11 cellular contexts compared by ENCODE assay signal in the genomic region with DNA sequence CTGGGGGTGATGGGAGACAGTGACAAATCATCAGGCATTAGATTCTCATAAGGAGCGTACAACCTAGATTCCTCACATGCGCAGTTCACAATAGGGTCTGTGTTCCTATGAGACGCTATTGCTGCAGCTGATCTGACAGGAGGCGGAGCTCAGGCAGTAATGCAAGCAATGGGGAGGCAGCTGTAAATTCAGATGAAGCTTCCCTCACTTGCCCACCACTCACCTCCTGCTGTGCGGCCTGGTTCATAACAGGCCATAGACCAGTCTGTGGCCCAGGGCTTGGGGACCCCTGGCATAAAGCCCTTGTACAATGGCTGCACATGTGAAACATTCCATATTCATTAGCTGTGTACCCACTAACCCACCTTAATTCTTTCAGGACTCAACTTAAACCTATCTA. TPM values are rescaled to one million over a fixed set of nuclear protein-coding genes. Genes with fewer than 3 reads are reported as not detected.
A peak's percentile ranks its signal among the peaks of the same experiment; 100 is the strongest.
DNase-seq lines count a peak whose midpoint lies in the region; ATAC-seq, FAIRE-seq and TF ChIP-seq lines count a peak whose summit lies in the region.
"Had no signal": no experiment of that assay in that cellular context is flagged by ENCODE, and none has a peak within 500 bp of the region (broad histone marks: within the 10 kb centered on the region; RNA-seq: fewer than 3 reads in every experiment).

No MANE protein-coding gene starts in this region.

- H3K27ac ChIP-seq in GM23338 (ENCODE audit: low read depth) = no peak overlapping the region
- H3K27ac ChIP-seq in coronary artery = peak overlapping the region in 1 of 2 donors; percentile 44
- H3K27ac ChIP-seq in osteoblast (ENCODE audit: low read depth, low read length) = no peak overlapping the region
- no peak overlapping the region for H3K27ac ChIP-seq in small intestine (ENCODE audit: low read depth in 1 of 2, low read length in 1 of 2)

- H3K79me2 ChIP-seq in GM23338 (replicated peaks; ENCODE audit: insufficient read depth) (no peaks in the 10 kb centered on the region), osteoblast (ENCODE audit: insufficient read depth, low read length) (no peaks in the 10 kb centered on the region)

- ATAC-seq in GM23338 = no peak
- ATAC-seq in HG02571 (IDR thresholded peaks at IDR 0.05; ENCODE audit: unreplicated experiment) = no peak

- WGBS in small intestine, 3 donors = 68 to 82% (median 78%) methylated on average over 5 of the region's 5 CpGs

- no peaks in the 10 kb centered on the region for H3K9me2 ChIP-seq in GM23338 (ENCODE audit: insufficient read depth)

- H3K27me3 Mint-ChIP-seq in GM23338 (ENCODE audit: insufficient read depth, low read depth, poor library complexity) = peaks cover 6% of the 10 kb centered on the region
- H3K27me3 Mint-ChIP-seq: stimulated activated naive CD8-positive, alpha-beta T cell treated with anti-CD3 and anti-CD28 coated beads, Interleukin-15, Interleukin-2, amounts not matched to agents 100 ng/mL and 50 ng/mL, for 24 hours had no signal

- peaks cover 15% of the 10 kb centered on the region for H3K4me1 Mint-ChIP-seq in GM23338

- H3K4me1 ChIP-seq in GM23338 (ENCODE audit: insufficient read depth) (peaks cover 18% of the 10 kb centered on the region; the same call in 1 of the 2 replicates), osteoblast (ENCODE audit: insufficient read depth, low read length) (peaks cover 13% of the 10 kb centered on the region), small intestine (ENCODE audit: control insufficient read depth in 2 of 2, insufficient read depth in 1 of 2, low read depth in 1 of 2, low read length in 1 of 2) (no peaks in the 10 kb centered on the region)

- H3K4me2 ChIP-seq in GM23338 = no peak overlapping the region
- H3K4me2 ChIP-seq in osteoblast (ENCODE audit: insufficient read depth, low read length) = peak overlapping the region; percentile 7

- H4K20me1 ChIP-seq in GM23338 (replicated peaks; ENCODE audit: insufficient read depth) (no peaks in the 10 kb centered on the region), osteoblast (ENCODE audit: insufficient read depth, low read length) (no peaks in the 10 kb centered on the region)

- H2AFZ ChIP-seq in GM23338 (no peak overlapping the region), osteoblast (ENCODE audit: low read length) (no peak overlapping the region)

- H3K36me3 ChIP-seq in GM23338 (ENCODE audit: insufficient read depth) (no peaks in the 10 kb centered on the region), osteoblast (ENCODE audit: insufficient read depth, low read length) (no peaks in the 10 kb centered on the region), small intestine (ENCODE audit: control insufficient read depth in 2 of 2, insufficient read depth in 2 of 2, low read length in 2 of 2) (no peaks in the 10 kb centered on the region)

- H3K4me3 ChIP-seq in GM23338 (no peak overlapping the region), coronary artery (peak overlapping the region; percentile 11), osteoblast (ENCODE audit: insufficient read depth, low read length) (no peak overlapping the region), small intestine (ENCODE audit: low read depth in 1 of 2, low read length in 2 of 2) (no peak overlapping the region)

- H3K27me3 ChIP-seq in GM23338 (ENCODE audit: insufficient read depth) (0 out of 2 replicates have a peak, but pooled peaks cover 7% of the 10 kb centered on the region), osteoblast (ENCODE audit: insufficient read depth, low read length) (no peaks in the 10 kb centered on the region), small intestine (ENCODE audit: control insufficient read depth in 2 of 2, insufficient read depth in 2 of 2, low read length in 2 of 2) (no peaks in the 10 kb centered on the region)

- H3K36me3 Mint-ChIP-seq in GM23338 (ENCODE audit: low read depth) = peaks cover 5% of the 10 kb centered on the region; the same call in 2 of the 3 replicates

- H3K27ac Mint-ChIP-seq in GM23338 = no peak overlapping the region
- H3K27ac Mint-ChIP-seq: stimulated activated naive CD8-positive, alpha-beta T cell treated with anti-CD3 and anti-CD28 coated beads, Interleukin-15, Interleukin-2, amounts not matched to agents 100 ng/mL and 50 ng/mL, for 24 hours had no signal

- DNase-seq in GM23338 (ENCODE audit: low spot score) (no peak), NCI-H82 (lab: John Stamatoyannopoulos, UW) (peak; percentile 90), coronary artery (ENCODE audit: low spot score) (peak; percentile 70), osteoblast (ENCODE audit: insufficient read length, low spot score, missing footprints) (no peak), DMS 273 treated with DMSO at 0.1 percent for 48 hours (lab: John Stamatoyannopoulos, UW) (no peak), small intestine (no peak)
- DNase-seq in effector CD8-positive, alpha-beta T cell (lab: John Stamatoyannopoulos, UW) = no peak
- DNase-seq: DMS53, NCI-H774 had no signal

- H3K9me3 ChIP-seq in osteoblast (ENCODE audit: low read depth, low read length) (no peaks in the 10 kb centered on the region), small intestine (ENCODE audit: control insufficient read depth, low read depth) (no peaks in the 10 kb centered on the region)

- FAIRE-seq in small intestine (lab: Jason Lieb, UNC) = no peak

- H3F3A ChIP-seq in GM23338 (replicated peaks; ENCODE audit: low read depth) = 0 out of 2 replicates have a peak, but pooled peaks cover 2% of the 10 kb centered on the region

- H3K9me3 Mint-ChIP-seq in GM23338 = no peaks in the 10 kb centered on the region
- H3K9me3 Mint-ChIP-seq: stimulated activated naive CD8-positive, alpha-beta T cell treated with anti-CD3 and anti-CD28 coated beads, Interleukin-15, Interleukin-2, amounts not matched to agents 100 ng/mL and 50 ng/mL, for 24 hours had no signal

- TF ChIP-seq CTCF in GM23338 (conservative IDR thresholded peaks at IDR 0.05; ENCODE audit: low read depth in 2 of 2) (no peak), coronary artery (IDR thresholded peaks at IDR 0.05) (no peak), osteoblast (IDR thresholded peaks at IDR 0.05; ENCODE audit: extremely low read depth, low read depth, low read length) (no peak)

- H3K4me3 Mint-ChIP-seq in GM23338 = 0 out of 3 replicates have a peak overlapping the region, but pooled peaks have one; percentile 30

TF ChIP-seq in GM23338, 12 proteins besides CTCF, POLR2A, EP300 and RAD21 (continues in another document):
- TF ChIP-seq EZH2 (IDR thresholded peaks at IDR 0.05; ENCODE audit: low read depth, unreplicated experiment) (no peak), NANOG (IDR thresholded peaks at IDR 0.05; ENCODE audit: borderline replicate concordance) (no peak), EZH2phosphoT487 (IDR thresholded peaks at IDR 0.05; ENCODE audit: unreplicated experiment) (no peak)

RNA-seq across cellular contexts. Expression of a gene that starts 18.0 kb away (rescaled TPM):
- total RNA-seq in GM23338 (2014; rRNA removed; shearing (Covaris generic)) = 0.31 and 0.59 TPM in 2 replicates
- 0.24 and 0.29 TPM in 2 replicates for polyA plus RNA-seq in GM23338 (2016; fragmentation: Nextera tagmentation; extraction: Ambion mirVana)
- under 0.01 TPM in 2 replicates for total RNA-seq in osteoblast
- polyA plus RNA-seq in small intestine = under 1 TPM in 2 of 3 donors, not detected in 1; 0.60 to 0.81 TPM

RNA-seq across cellular contexts. Expression of a gene that starts 47.9 kb away (rescaled TPM):
- 439 and 678 TPM in 2 replicates for total RNA-seq in GM23338 (2014; rRNA removed; shearing (Covaris generic))
- polyA plus RNA-seq in GM23338 (2016; fragmentation: Nextera tagmentation; extraction: Ambion mirVana) (2,192 and 2,269 TPM in 2 replicates), small intestine (100 to 1,000 TPM in 2 of 3 donors, 10 to 100 TPM in 1; 89.2 to 260 (median 123) TPM)
- 92.6 and 100 TPM in 2 replicates for total RNA-seq in osteoblast

Comparison
In these comparisons a context has a peak if more than half of its experiments do, and no peak if none do; other contexts are left out.
1. DNase-seq: peak in NCI-H82 (single experiment) and coronary artery (single experiment); none in GM23338 (single experiment), osteoblast (single experiment), DMS 273 treated with DMSO at 0.1 percent for 48 hours (single experiment), small intestine (single experiment) and effector CD8-positive, alpha-beta T cell (single experiment).